14 cellular contexts compared by ENCODE assay signal in genomic region chr11:34275486-34275885, GRCh38.
DNase-seq lines count a peak whose midpoint lies in the region; ATAC-seq, FAIRE-seq and TF ChIP-seq lines count a peak whose summit lies in the region.
"Had no signal": no experiment of that assay in that cellular context is flagged by ENCODE, and none has a peak within 500 bp of the region (broad histone marks: within the 10 kb centered on the region; RNA-seq: fewer than 3 reads in every experiment).

No MANE protein-coding gene starts in this region.

- H3K4me1 ChIP-seq in kidney (ENCODE audit: control insufficient read depth in 1 of 2, insufficient read depth in 1 of 2, low read depth in 1 of 2, low read length in 2 of 2) (peaks cover 16% of the 10 kb centered on the region in 2 donors), stomach smooth muscle (ENCODE audit: control insufficient read depth, insufficient read depth, low read length) (peaks cover 9% of the 10 kb centered on the region)

- TF ChIP-seq CTCF in WTC11 (IDR thresholded peaks at IDR 0.05) (no peak), kidney (IDR thresholded peaks at IDR 0.05; ENCODE audit: borderline replicate concordance, extremely low read depth, insufficient read depth) (no peak)

- H3K9me3 ChIP-seq in kidney (ENCODE audit: control insufficient read depth in 1 of 2, low read length in 2 of 2) (no peaks in the 10 kb centered on the region), stomach smooth muscle (ENCODE audit: control insufficient read depth in 2 of 2, low read length in 2 of 2) (no peaks in the 10 kb centered on the region)
- H3K9me3 ChIP-seq: BLaER1 treated with 17β-estradiol and CSF1 and Interleukin-3, amounts not matched to agents 10 nM and 100 nM had no signal

- H3K27ac Mint-ChIP-seq in WTC11: 0 out of 2 replicates have a peak overlapping the region, but pooled peaks have one; percentile 34
- H3K27ac Mint-ChIP-seq in activated T-helper 1 cell treated with anti-CD3 and anti-CD28 coated beads, Interleukin-12 subunit alpha, Interleukin-12 subunit beta, Interleukin-2, Interleukin-4 antibody, amounts not matched to agents 30 ng/mL and 10 ng/mL and 1 ng/mL, durations not matched to agents 14 hours and 24 hours and 36 hours: no peak overlapping the region

- H3K27me3 Mint-ChIP-seq in WTC11 (ENCODE audit: low read depth): no peaks in the 10 kb centered on the region
- peaks cover 4% of the 10 kb centered on the region for H3K27me3 Mint-ChIP-seq in activated T-helper 1 cell treated with anti-CD3 and anti-CD28 coated beads, Interleukin-12 subunit alpha, Interleukin-12 subunit beta, Interleukin-2, Interleukin-4 antibody, amounts not matched to agents 30 ng/mL and 10 ng/mL and 1 ng/mL, durations not matched to agents 14 hours and 24 hours and 36 hours (ENCODE audit: insufficient read depth)

- no peak for TF ChIP-seq POLR2A in GM12892 (IDR thresholded peaks at IDR 0.05; ENCODE audit: low read depth, low read length)

- CTCF ChIA-PET in WTC11 (lab: Charles Lee): interaction anchor here (1.0 to 1.5 kb wide), 2 partner anchors 82 to 101 kb away, joined by 3 to 4 read pairs; partner anchors contain the start of gene ABTB2

- no peak for ATAC-seq in WTC11

- no peaks in the 10 kb centered on the region for H3K36me3 Mint-ChIP-seq in WTC11
- no peaks in the 10 kb centered on the region for H3K36me3 Mint-ChIP-seq in activated T-helper 1 cell treated with anti-CD3 and anti-CD28 coated beads, Interleukin-12 subunit alpha, Interleukin-12 subunit beta, Interleukin-2, Interleukin-4 antibody, amounts not matched to agents 30 ng/mL and 10 ng/mL and 1 ng/mL, durations not matched to agents 14 hours and 24 hours and 36 hours (ENCODE audit: low read depth)

- H3K36me3 ChIP-seq in kidney (ENCODE audit: control insufficient read depth in 1 of 2, insufficient read depth in 2 of 2, low read length in 2 of 2): no peaks in the 10 kb centered on the region
- no peaks in the 10 kb centered on the region for H3K36me3 ChIP-seq in stomach smooth muscle (ENCODE audit: control insufficient read depth in 2 of 2, insufficient read depth in 2 of 2, low read length in 2 of 2)
- H3K36me3 ChIP-seq: BLaER1 treated with 17β-estradiol and CSF1 and Interleukin-3, amounts not matched to agents 10 nM and 100 nM had no signal

- H3K4me3 ChIP-seq in kidney (ENCODE audit: low read length in 2 of 2) (no peak overlapping the region), stomach smooth muscle (ENCODE audit: low read length in 2 of 2) (no peak overlapping the region)
- H3K4me3 ChIP-seq: BLaER1 treated with 17β-estradiol and CSF1 and Interleukin-3, amounts not matched to agents 10 nM and 100 nM had no signal

- no peak overlapping the region for H3K4me3 Mint-ChIP-seq in WTC11
- no peak overlapping the region for H3K4me3 Mint-ChIP-seq in activated T-helper 1 cell treated with anti-CD3 and anti-CD28 coated beads, Interleukin-12 subunit alpha, Interleukin-12 subunit beta, Interleukin-2, Interleukin-4 antibody, amounts not matched to agents 30 ng/mL and 10 ng/mL and 1 ng/mL, durations not matched to agents 14 hours and 24 hours and 36 hours

- FAIRE-seq in GM12892 (lab: Jason Lieb, UNC) (peak; percentile 71), kidney (lab: Jason Lieb, UNC) (no peak)
- FAIRE-seq: endothelial cell of umbilical vein had no signal

- DNase-seq in GM12892 (ENCODE audit: insufficient read length) (no peak), WTC11 (ENCODE audit: low spot score) (no peak), kidney (no peak), NCI-H1417 (lab: John Stamatoyannopoulos, UW) (no peak), NCI-H1092 (lab: John Stamatoyannopoulos, UW) (no peak), NCI-H1436 (lab: John Stamatoyannopoulos, UW) (no peak)
- DNase-seq in activated T-helper 1 cell treated with anti-CD3 and anti-CD28 coated beads, Interleukin-12 subunit alpha, Interleukin-12 subunit beta, Interleukin-2, Interleukin-4 antibody, amounts not matched to agents 30 ng/mL and 10 ng/mL and 1 ng/mL, durations not matched to agents 14 hours and 24 hours and 36 hours (ENCODE audit: low spot score): no peak
- DNase-seq: activated T-cell treated with anti-CD3 and anti-CD28 coated beads, Interleukin-2, amount 50 U/mL, for 48 hours; H7; NCI-H2171 treated with DMSO at 0.1 percent for 48 hours; NK-92 treated with Interleukin-12 subunit alpha and Interleukin-12 subunit beta, amount 100 ng/mL, for 24 hours had no signal

- intact Hi-C loops in kidney (cut with DNase I): no loop called here
- intact Hi-C loops in activated T-helper 1 cell treated with anti-CD3 and anti-CD28 coated beads, Interleukin-12 subunit alpha, Interleukin-12 subunit beta, Interleukin-2, Interleukin-4 antibody, amounts not matched to agents 30 ng/mL and 10 ng/mL and 1 ng/mL, durations not matched to agents 14 hours and 24 hours and 36 hours (cut with micrococcal nuclease): no loop called here

- H3K27ac ChIP-seq in kidney (ENCODE audit: low read depth in 2 of 2, low read length in 2 of 2) (peak overlapping the region; percentile 75 to 82), stomach smooth muscle (ENCODE audit: low read length) (peak overlapping the region; percentile 49)
- H3K27ac ChIP-seq: BLaER1 treated with 17β-estradiol and CSF1 and Interleukin-3, amounts not matched to agents 10 nM and 100 nM had no signal

- peaks cover 22% of the 10 kb centered on the region for H3K4me1 Mint-ChIP-seq in WTC11
- no peaks in the 10 kb centered on the region for H3K4me1 Mint-ChIP-seq in activated T-helper 1 cell treated with anti-CD3 and anti-CD28 coated beads, Interleukin-12 subunit alpha, Interleukin-12 subunit beta, Interleukin-2, Interleukin-4 antibody, amounts not matched to agents 30 ng/mL and 10 ng/mL and 1 ng/mL, durations not matched to agents 14 hours and 24 hours and 36 hours (ENCODE audit: low read depth)

- H3K9me3 Mint-ChIP-seq in WTC11: no peaks in the 10 kb centered on the region
- no peaks in the 10 kb centered on the region for H3K9me3 Mint-ChIP-seq in activated T-helper 1 cell treated with anti-CD3 and anti-CD28 coated beads, Interleukin-12 subunit alpha, Interleukin-12 subunit beta, Interleukin-2, Interleukin-4 antibody, amounts not matched to agents 30 ng/mL and 10 ng/mL and 1 ng/mL, durations not matched to agents 14 hours and 24 hours and 36 hours

- POLR2A ChIA-PET in WTC11 (lab: Charles Lee): no interaction called here

- no peaks in the 10 kb centered on the region for H3K27me3 ChIP-seq in stomach smooth muscle (ENCODE audit: control insufficient read depth in 1 of 2, insufficient read depth in 2 of 2, low read length in 2 of 2)
- H3K27me3 ChIP-seq: BLaER1 treated with 17β-estradiol and CSF1 and Interleukin-3, amounts not matched to agents 10 nM and 100 nM had no signal

- H3K9ac ChIP-seq in kidney (ENCODE audit: low read length in 2 of 2): peak overlapping the region in 1 of 2 donors; percentile 23
- H3K9ac ChIP-seq in stomach smooth muscle (ENCODE audit: low read length in 2 of 2): peak overlapping the region in 1 of 2 donors; percentile 9
- H3K9ac ChIP-seq: BLaER1 treated with 17β-estradiol and CSF1 and Interleukin-3, amounts not matched to agents 10 nM and 100 nM had no signal

TF ChIP-seq in WTC11, 78 proteins besides CTCF, POLR2A, EP300 and RAD21:
- TF ChIP-seq, protein P1, sequence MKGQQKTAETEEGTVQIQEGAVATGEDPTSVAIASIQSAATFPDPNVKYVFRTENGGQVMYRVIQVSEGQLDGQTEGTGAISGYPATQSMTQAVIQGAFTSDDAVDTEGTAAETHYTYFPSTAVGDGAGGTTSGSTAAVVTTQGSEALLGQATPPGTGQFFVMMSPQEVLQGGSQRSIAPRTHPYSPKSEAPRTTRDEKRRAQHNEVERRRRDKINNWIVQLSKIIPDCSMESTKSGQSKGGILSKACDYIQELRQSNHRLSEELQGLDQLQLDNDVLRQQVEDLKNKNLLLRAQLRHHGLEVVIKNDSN (CRISPR knock-in tag; IDR thresholded peaks at IDR 0.05): no peak
- no peak for TF ChIP-seq ZBTB21 (CRISPR knock-in tag; IDR thresholded peaks at IDR 0.05; ENCODE audit: borderline replicate concordance)
- no peak for TF ChIP-seq GTF2I (CRISPR knock-in tag; conservative IDR thresholded peaks at IDR 0.05)
- TF ChIP-seq ZNF317 (CRISPR knock-in tag; IDR thresholded peaks at IDR 0.05; ENCODE audit: borderline replicate concordance, low read depth): no peak
- TF ChIP-seq, protein P2, sequence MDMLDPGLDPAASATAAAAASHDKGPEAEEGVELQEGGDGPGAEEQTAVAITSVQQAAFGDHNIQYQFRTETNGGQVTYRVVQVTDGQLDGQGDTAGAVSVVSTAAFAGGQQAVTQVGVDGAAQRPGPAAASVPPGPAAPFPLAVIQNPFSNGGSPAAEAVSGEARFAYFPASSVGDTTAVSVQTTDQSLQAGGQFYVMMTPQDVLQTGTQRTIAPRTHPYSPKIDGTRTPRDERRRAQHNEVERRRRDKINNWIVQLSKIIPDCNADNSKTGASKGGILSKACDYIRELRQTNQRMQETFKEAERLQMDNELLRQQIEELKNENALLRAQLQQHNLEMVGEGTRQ (CRISPR knock-in tag; IDR thresholded peaks at IDR 0.05): no peak
- TF ChIP-seq, protein P3, sequence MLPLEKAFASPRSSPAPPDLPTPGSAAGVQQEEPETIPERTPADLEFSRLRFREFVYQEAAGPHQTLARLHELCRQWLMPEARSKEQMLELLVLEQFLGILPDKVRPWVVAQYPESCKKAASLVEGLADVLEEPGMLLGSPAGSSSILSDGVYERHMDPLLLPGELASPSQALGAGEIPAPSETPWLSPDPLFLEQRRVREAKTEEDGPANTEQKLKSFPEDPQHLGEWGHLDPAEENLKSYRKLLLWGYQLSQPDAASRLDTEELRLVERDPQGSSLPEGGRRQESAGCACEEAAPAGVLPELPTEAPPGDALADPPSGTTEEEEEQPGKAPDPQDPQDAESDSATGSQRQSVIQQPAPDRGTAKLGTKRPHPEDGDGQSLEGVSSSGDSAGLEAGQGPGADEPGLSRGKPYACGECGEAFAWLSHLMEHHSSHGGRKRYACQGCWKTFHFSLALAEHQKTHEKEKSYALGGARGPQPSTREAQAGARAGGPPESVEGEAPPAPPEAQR (CRISPR knock-in tag; IDR thresholded peaks at IDR 0.05): no peak
- no peak for TF ChIP-seq TEAD4 (CRISPR knock-in tag; IDR thresholded peaks at IDR 0.05)
- no peak for TF ChIP-seq ATF1 (CRISPR knock-in tag; IDR thresholded peaks at IDR 0.05)
- TF ChIP-seq CREM (CRISPR knock-in tag; IDR thresholded peaks at IDR 0.05): no peak
- TF ChIP-seq TCF7 (CRISPR knock-in tag; IDR thresholded peaks at IDR 0.05; ENCODE audit: low read depth): no peak
